Comparison of ENCODE assay signal across 22 cellular contexts in the genomic region with DNA sequence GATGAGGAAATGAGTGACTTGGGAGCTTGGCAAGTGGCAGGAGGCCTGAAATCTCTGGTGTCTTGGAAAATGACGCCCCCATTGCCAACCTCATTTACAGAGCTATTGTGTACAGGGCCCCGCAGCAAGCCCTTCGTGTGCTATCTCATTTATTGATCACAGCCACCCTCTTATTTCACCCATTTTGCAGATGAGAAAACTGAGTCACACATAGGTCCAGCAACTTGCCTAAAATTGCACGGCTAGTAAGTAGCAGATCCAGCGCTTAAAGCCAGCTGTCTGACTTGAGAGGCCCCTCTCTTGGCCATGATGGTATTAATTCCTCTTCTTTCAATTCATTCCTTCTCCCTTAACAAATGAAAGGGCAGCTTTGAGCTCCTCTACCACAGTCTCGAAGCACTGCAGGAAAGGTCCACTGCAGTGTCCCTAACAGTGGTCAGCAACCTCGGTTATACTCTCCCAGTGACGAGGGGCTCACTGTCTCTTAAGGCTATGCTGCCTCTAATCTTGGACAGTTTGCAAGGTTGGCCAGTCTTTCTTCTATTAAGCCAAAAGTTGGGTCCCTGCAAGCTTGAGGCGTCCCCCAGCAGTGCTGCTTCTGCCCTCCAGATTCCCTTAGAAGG.
DNase-seq lines count a peak whose midpoint lies in the region; ATAC-seq and TF ChIP-seq lines count a peak whose summit lies in the region.
"Had no signal": no experiment of that assay in that cellular context is flagged by ENCODE, and none has a peak within 500 bp of the region (broad histone marks: within the 10 kb centered on the region; RNA-seq: fewer than 3 reads in every experiment).

No MANE protein-coding gene starts in this region.

- TF ChIP-seq EP300 in transverse colon (IDR thresholded peaks at IDR 0.05; ENCODE audit: low read depth): no peak

- H3K36me3 ChIP-seq in breast epithelium: no peaks in the 10 kb centered on the region
- H3K36me3 ChIP-seq in heart right ventricle: no peaks in the 10 kb centered on the region
- H3K36me3 ChIP-seq in osteoblast (ENCODE audit: insufficient read depth, low read length): no peaks in the 10 kb centered on the region
- H3K36me3 ChIP-seq in transverse colon: no peaks in the 10 kb centered on the region
- H3K36me3 ChIP-seq: pancreas had no signal

- in situ Hi-C loops in transverse colon (cut with MboI; ENCODE audit: low pct_ligation_motif_present in 1 of 4, low pct_unique_long_range_greater_than_20kb in 1 of 4, low sequenced_read_pairs in 3 of 4): no loop called here

- no TSS peak for BruUV-seq in MCF 10A (replicated peaks; lab: Mats Ljungman, UMichigan)

- H4K20me1 ChIP-seq in osteoblast (ENCODE audit: insufficient read depth, low read length): no peaks in the 10 kb centered on the region

- no peak overlapping the region for H3K27ac Mint-ChIP-seq in MCF 10A (ENCODE audit: low read depth, unreplicated experiment)
- H3K27ac Mint-ChIP-seq in activated T-cell treated with anti-CD3 and anti-CD28 coated beads, Interleukin-2, amount 50 U/mL, for 24 hours: no peak overlapping the region
- no peak overlapping the region for H3K27ac Mint-ChIP-seq in T-helper 2 cell treated with Interferon-gamma antibody and Interleukin-4, amounts not matched to agents 5 μg/mL and 100 μg/mL, for 36 hours
- H3K27ac Mint-ChIP-seq: activated CD4-positive, alpha-beta memory T cell treated with anti-CD3 and anti-CD28 coated beads for 36 hours; activated naive CD8-positive, alpha-beta T cell treated with anti-CD3 and anti-CD28 coated beads, Interleukin-2, amount 10 ng/mL, durations not matched to agents 7 days and 5 days; CD4-positive, CD25-positive, alpha-beta regulatory T cell; effector memory CD8-positive, alpha-beta T cell; stimulated activated effector memory CD8-positive, alpha-beta T cell treated with anti-CD3 and anti-CD28 coated beads, Interleukin-12 subunit alpha, Interleukin-12 subunit beta, amount 100 ng/mL, for 72 hours had no signal

- TF ChIP-seq POLR2A in breast epithelium (IDR thresholded peaks at IDR 0.05) (no peak), transverse colon (IDR thresholded peaks at IDR 0.05) (no peak)

- H3K27me3 ChIP-seq in breast epithelium: no peaks in the 10 kb centered on the region
- H3K27me3 ChIP-seq in heart right ventricle: no peaks in the 10 kb centered on the region
- no peaks in the 10 kb centered on the region for H3K27me3 ChIP-seq in osteoblast (ENCODE audit: insufficient read depth, low read length)
- H3K27me3 ChIP-seq in transverse colon: no peaks in the 10 kb centered on the region
- H3K27me3 ChIP-seq: pancreas had no signal

- intact Hi-C loops in breast epithelium (cut with DNase I; ENCODE audit: low total_unique reads) (no loop called here), MCF 10A (cut with micrococcal nuclease) (no loop called here), heart right ventricle (cut with DNase I) (loop anchor here in 8 of 10 donors (1.0 to 10.0 kb wide), 13 partner anchors 25 to 146 kb away; no protein-coding TSS in a partner anchor), transverse colon (cut with DNase I; ENCODE audit: low total_unique reads) (loop anchor here (10.0 kb wide), 1 partner anchor 142 kb away; no protein-coding TSS in a partner anchor)

- no peak overlapping the region for H2AFZ ChIP-seq in osteoblast (ENCODE audit: low read length)

- CTCF ChIA-PET in MCF 10A (lab: Yijun Ruan, JAX): interaction anchor here (1.0 kb wide), 1 partner anchor 93 kb away, joined by 3 read pairs; no protein-coding TSS in a partner anchor

- H3K9me3 ChIP-seq in breast epithelium: no peaks in the 10 kb centered on the region
- peaks cover 0 to 19% (median 0%) of the 10 kb centered on the region in 11 donors for H3K9me3 ChIP-seq in heart right ventricle
- no peaks in the 10 kb centered on the region for H3K9me3 ChIP-seq in osteoblast (ENCODE audit: low read depth, low read length)
- no peaks in the 10 kb centered on the region for H3K9me3 ChIP-seq in transverse colon
- H3K9me3 ChIP-seq: A549, pancreas had no signal

- no peaks in the 10 kb centered on the region for H3K27me3 Mint-ChIP-seq in MCF 10A (ENCODE audit: insufficient read depth, unreplicated experiment)
- H3K27me3 Mint-ChIP-seq in activated T-cell treated with anti-CD3 and anti-CD28 coated beads, Interleukin-2, amount 50 U/mL, for 24 hours: peaks cover 5% of the 10 kb centered on the region
- no peaks in the 10 kb centered on the region for H3K27me3 Mint-ChIP-seq in T-helper 2 cell treated with Interferon-gamma antibody and Interleukin-4, amounts not matched to agents 5 μg/mL and 100 μg/mL, for 36 hours (ENCODE audit: low read depth)

- peaks cover 10% of the 10 kb centered on the region for H3K4me1 Mint-ChIP-seq in MCF 10A (ENCODE audit: insufficient read depth, unreplicated experiment)
- H3K4me1 Mint-ChIP-seq in activated T-cell treated with anti-CD3 and anti-CD28 coated beads, Interleukin-2, amount 50 U/mL, for 24 hours (ENCODE audit: low read depth): no peaks in the 10 kb centered on the region
- no peaks in the 10 kb centered on the region for H3K4me1 Mint-ChIP-seq in T-helper 2 cell treated with Interferon-gamma antibody and Interleukin-4, amounts not matched to agents 5 μg/mL and 100 μg/mL, for 36 hours (ENCODE audit: low read depth)
- H3K4me1 Mint-ChIP-seq: activated naive CD8-positive, alpha-beta T cell treated with anti-CD3 and anti-CD28 coated beads, Interleukin-2, amount 10 ng/mL, durations not matched to agents 7 days and 5 days; CD4-positive, CD25-positive, alpha-beta regulatory T cell; stimulated activated effector memory CD8-positive, alpha-beta T cell treated with anti-CD3 and anti-CD28 coated beads, Interleukin-12 subunit alpha, Interleukin-12 subunit beta, amount 100 ng/mL, for 72 hours had no signal

- H3K27ac ChIP-seq in breast epithelium (peak overlapping the region; percentile 71 to 72), heart right ventricle (peak overlapping the region in 9 of 10 donors; percentile 41 to 88 (median 75)), osteoblast (ENCODE audit: low read depth, low read length) (peak overlapping the region; percentile 74), transverse colon (peak overlapping the region; percentile 35 to 84 (median 77))
- H3K27ac ChIP-seq: A549, pancreas had no signal

- no peak for TF ChIP-seq CTCF in breast epithelium (IDR thresholded peaks at IDR 0.05)
- no peak for TF ChIP-seq CTCF in MCF 10A (IDR thresholded peaks at IDR 0.05; ENCODE audit: unreplicated experiment)
- no peak for TF ChIP-seq CTCF in heart right ventricle (IDR thresholded peaks at IDR 0.05)
- TF ChIP-seq CTCF in osteoblast (IDR thresholded peaks at IDR 0.05; ENCODE audit: extremely low read depth, low read depth, low read length): no peak
- TF ChIP-seq CTCF in transverse colon (IDR thresholded peaks at IDR 0.05): no peak

- no peak for DNase-seq in breast epithelium (ENCODE audit: low spot score in 2 of 2)
- no peak for DNase-seq in MCF 10A (ENCODE audit: unreplicated experiment)
- DNase-seq in heart right ventricle: no peak
- DNase-seq in osteoblast (ENCODE audit: insufficient read length, low spot score, missing footprints): no peak
- DNase-seq in transverse colon: no peak
- no peak for DNase-seq in activated T-cell treated with anti-CD3 and anti-CD28 coated beads, Interleukin-2, amount 50 U/mL, for 24 hours
- DNase-seq in NCI-H2107 treated with DMSO at 0.1 percent for 48 hours (lab: John Stamatoyannopoulos, UW; ENCODE audit: unreplicated experiment): no peak
- no peak for DNase-seq in T-helper 2 cell treated with Interferon-gamma antibody and Interleukin-4, amounts not matched to agents 5 μg/mL and 100 μg/mL, for 36 hours (ENCODE audit: low spot score)
- DNase-seq: activated CD4-positive, alpha-beta memory T cell treated with anti-CD3 and anti-CD28 coated beads for 36 hours; activated naive CD8-positive, alpha-beta T cell treated with anti-CD3 and anti-CD28 coated beads, Interleukin-2, amount 10 ng/mL, durations not matched to agents 7 days and 5 days; activated T-cell treated with anti-CD3 and anti-CD28 coated beads, Interleukin-2, amount 50 U/mL, for 48 hours; CD4-positive, CD25-positive, alpha-beta regulatory T cell; central memory CD4-positive, alpha-beta T cell; DMS79 treated with DMSO at 0.1 percent for 48 hours; effector memory CD8-positive, alpha-beta T cell; Kasumi-1; kidney glomerular epithelial cell; NCI-H1105 had no signal

- H3K4me3 ChIP-seq in breast epithelium (no peak overlapping the region), heart right ventricle (no peak overlapping the region), osteoblast (ENCODE audit: insufficient read depth, low read length) (no peak overlapping the region), transverse colon (no peak overlapping the region)
- H3K4me3 ChIP-seq: A549, pancreas had no signal

- peak in 1 of 8 donors; percentile 9 for ATAC-seq in heart right ventricle
- ATAC-seq: effector memory CD8-positive, alpha-beta T cell; stimulated activated effector memory CD8-positive, alpha-beta T cell treated with anti-CD3 and anti-CD28 coated beads, Interleukin-12 subunit alpha, Interleukin-12 subunit beta, amount 100 ng/mL, for 72 hours had no signal

- no peak overlapping the region for H3K4me3 Mint-ChIP-seq in MCF 10A (ENCODE audit: unreplicated experiment)
- no peak overlapping the region for H3K4me3 Mint-ChIP-seq in activated T-cell treated with anti-CD3 and anti-CD28 coated beads, Interleukin-2, amount 50 U/mL, for 24 hours
- no peak overlapping the region for H3K4me3 Mint-ChIP-seq in T-helper 2 cell treated with Interferon-gamma antibody and Interleukin-4, amounts not matched to agents 5 μg/mL and 100 μg/mL, for 36 hours
- H3K4me3 Mint-ChIP-seq: activated CD4-positive, alpha-beta memory T cell treated with anti-CD3 and anti-CD28 coated beads for 36 hours; activated naive CD8-positive, alpha-beta T cell treated with anti-CD3 and anti-CD28 coated beads, Interleukin-2, amount 10 ng/mL, durations not matched to agents 7 days and 5 days; CD4-positive, CD25-positive, alpha-beta regulatory T cell; effector memory CD8-positive, alpha-beta T cell; H9; stimulated activated effector memory CD8-positive, alpha-beta T cell treated with anti-CD3 and anti-CD28 coated beads, Interleukin-12 subunit alpha, Interleukin-12 subunit beta, amount 100 ng/mL, for 72 hours had no signal

- WGBS in heart right ventricle, 2 donors: 48 to 53% methylated on average over 9 of the region's 9 CpGs
- 68 to 81% methylated on average over 8 to 9 of the region's 9 CpGs for WGBS in transverse colon (ENCODE audit: low coverage in 1 of 2), 2 donors

- H3K79me2 ChIP-seq in osteoblast (ENCODE audit: insufficient read depth, low read length): no peaks in the 10 kb centered on the region

- peak overlapping the region; percentile 40 for H3K4me2 ChIP-seq in osteoblast (ENCODE audit: insufficient read depth, low read length)
- H3K4me2 ChIP-seq: A549 had no signal

- H3K9me3 Mint-ChIP-seq in MCF 10A (ENCODE audit: unreplicated experiment): no peaks in the 10 kb centered on the region
- H3K9me3 Mint-ChIP-seq in activated T-cell treated with anti-CD3 and anti-CD28 coated beads, Interleukin-2, amount 50 U/mL, for 24 hours: no peaks in the 10 kb centered on the region
- no peaks in the 10 kb centered on the region for H3K9me3 Mint-ChIP-seq in T-helper 2 cell treated with Interferon-gamma antibody and Interleukin-4, amounts not matched to agents 5 μg/mL and 100 μg/mL, for 36 hours
- H3K9me3 Mint-ChIP-seq: activated CD4-positive, alpha-beta memory T cell treated with anti-CD3 and anti-CD28 coated beads for 36 hours; activated naive CD8-positive, alpha-beta T cell treated with anti-CD3 and anti-CD28 coated beads, Interleukin-2, amount 10 ng/mL, durations not matched to agents 7 days and 5 days; CD4-positive, CD25-positive, alpha-beta regulatory T cell; effector memory CD8-positive, alpha-beta T cell; H9; stimulated activated effector memory CD8-positive, alpha-beta T cell treated with anti-CD3 and anti-CD28 coated beads, Interleukin-12 subunit alpha, Interleukin-12 subunit beta, amount 100 ng/mL, for 72 hours had no signal

- POLR2A ChIA-PET in MCF 10A (lab: Yijun Ruan, JAX): interaction anchor here (0.6 to 1.7 kb wide), 2 partner anchors 12 to 180 kb away, joined by 3 to 4 read pairs; no protein-coding TSS in a partner anchor

- H3K36me3 Mint-ChIP-seq in MCF 10A (ENCODE audit: insufficient read depth, unreplicated experiment): no peaks in the 10 kb centered on the region
- no peaks in the 10 kb centered on the region for H3K36me3 Mint-ChIP-seq in activated T-cell treated with anti-CD3 and anti-CD28 coated beads, Interleukin-2, amount 50 U/mL, for 24 hours (ENCODE audit: low read depth)
- no peaks in the 10 kb centered on the region for H3K36me3 Mint-ChIP-seq in T-helper 2 cell treated with Interferon-gamma antibody and Interleukin-4, amounts not matched to agents 5 μg/mL and 100 μg/mL, for 36 hours (ENCODE audit: low read depth)
- H3K36me3 Mint-ChIP-seq: activated CD4-positive, alpha-beta memory T cell treated with anti-CD3 and anti-CD28 coated beads for 36 hours; activated naive CD8-positive, alpha-beta T cell treated with anti-CD3 and anti-CD28 coated beads, Interleukin-2, amount 10 ng/mL, durations not matched to agents 7 days and 5 days; CD4-positive, CD25-positive, alpha-beta regulatory T cell; stimulated activated effector memory CD8-positive, alpha-beta T cell treated with anti-CD3 and anti-CD28 coated beads, Interleukin-12 subunit alpha, Interleukin-12 subunit beta, amount 100 ng/mL, for 72 hours had no signal

- no peaks in the 10 kb centered on the region for H3K4me1 ChIP-seq in breast epithelium
- H3K4me1 ChIP-seq in heart right ventricle: peaks cover 8 to 53% (median 46%) of the 10 kb centered on the region in 9 donors
- H3K4me1 ChIP-seq in osteoblast (ENCODE audit: insufficient read depth, low read length): peaks cover 26% of the 10 kb centered on the region
- peaks cover 6 to 32% (median 18%) of the 10 kb centered on the region in 4 donors for H3K4me1 ChIP-seq in transverse colon
- H3K4me1 ChIP-seq: A549 had no signal

Comparison
In these comparisons a context has a peak if more than half of its experiments do, and no peak if none do; other contexts are left out.
1. intact Hi-C loops: an anchor here in heart right ventricle (1.0 to 10.0 kb wide) and transverse colon (10.0 kb wide); none called in breast epithelium and MCF 10A.